Comparison of ENCODE assay signal across 7 cellular contexts in the genomic region with DNA sequence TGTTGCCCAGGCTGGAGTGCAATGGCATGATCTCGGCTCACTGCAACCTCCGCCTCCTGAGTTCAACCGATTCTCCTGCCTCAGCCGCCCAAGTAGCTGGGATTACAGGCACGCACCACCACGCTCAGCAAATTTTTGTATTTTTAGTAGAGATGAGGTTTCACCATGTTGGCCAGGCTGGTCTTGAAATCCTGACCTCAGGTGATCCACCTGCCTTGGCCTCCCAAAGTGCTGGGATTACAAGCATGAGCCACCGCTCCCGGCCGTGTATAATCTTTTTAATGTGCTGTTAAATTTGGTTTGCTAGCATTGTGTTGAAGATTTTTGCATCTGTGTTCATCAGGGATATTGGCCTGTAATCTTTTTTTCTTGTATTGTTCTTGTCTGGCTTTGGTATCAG. TPM values are rescaled to one million over a fixed set of nuclear protein-coding genes. Genes with fewer than 3 reads are reported as not detected.
"Had no signal": no experiment of that assay in that cellular context is flagged by ENCODE, and none has a peak within 500 bp of the region (broad histone marks: within the 10 kb centered on the region; RNA-seq: fewer than 3 reads in every experiment).

No MANE protein-coding gene starts in this region.

RNA-seq across cellular contexts. Expression of gene COLEC11, which starts 24.7 kb away (rescaled TPM):
- total RNA-seq: SK-MEL-5 had no signal

RNA-seq across cellular contexts. Expression of gene ALLC, which starts 38.3 kb away (rescaled TPM):
- total RNA-seq: K562, M059J, PC-3, Right ventricle myocardium inferior, RPMI7951, SJCRH30, SK-MEL-5 had no signal
- polyA plus RNA-seq: K562 had no signal
